21 cellular contexts compared by ENCODE assay signal in genomic region chr3:169091196-169091595, GRCh38.
A peak's percentile ranks its signal among the peaks of the same experiment; 100 is the strongest.
DNase-seq lines count a peak whose midpoint lies in the region; FAIRE-seq and TF ChIP-seq lines count a peak whose summit lies in the region.
"Had no signal": no experiment of that assay in that cellular context is flagged by ENCODE, and none has a peak within 500 bp of the region (broad histone marks: within the 10 kb centered on the region; RNA-seq: fewer than 3 reads in every experiment).

No MANE protein-coding gene starts in this region.

- TF ChIP-seq CTCF in A673 (conservative IDR thresholded peaks at IDR 0.05; ENCODE audit: low read depth, low read length) (no peak), stomach (IDR thresholded peaks at IDR 0.05) (no peak)

- intact Hi-C loops in A673 (cut with micrococcal nuclease; ENCODE audit: unreplicated experiment): no loop called here
- intact Hi-C loops in stomach (cut with DNase I; ENCODE audit: low total_unique reads): no loop called here

- CTCF ChIA-PET in A673 (lab: Charles Lee): no interaction called here

- no TSS peak for BruUV-seq in A673 (replicated peaks; lab: Mats Ljungman, UMichigan)

- H3K27ac ChIP-seq in A673 (ENCODE audit: low read depth, low read length, poor library complexity, severe bottlenecking): no peak overlapping the region
- no peak overlapping the region for H3K27ac ChIP-seq in stomach
- H3K27ac ChIP-seq: coronary artery, esophagus muscularis mucosa, lower lobe of right lung, SK-N-MC, thyroid gland had no signal

- H3K27me3 ChIP-seq in A673 (replicated peaks; ENCODE audit: insufficient read depth, low read depth, low read length, poor library complexity) (peaks cover 67% of the 10 kb centered on the region), adipocyte (replicated peaks; ENCODE audit: control insufficient read depth, insufficient read depth, low read length) (no peaks in the 10 kb centered on the region), stomach (no peaks in the 10 kb centered on the region)
- H3K27me3 ChIP-seq: esophagus muscularis mucosa, thyroid gland had no signal

- H3K9ac ChIP-seq in adipocyte (ENCODE audit: low read length): no peak overlapping the region

- POLR2A ChIA-PET in A673 (lab: Charles Lee; ENCODE audit: low non-redundant PET): no interaction called here

- H3K4me3 ChIP-seq in A673 (ENCODE audit: low read depth, low read length, poor library complexity, severe bottlenecking) (no peak overlapping the region), adipocyte (ENCODE audit: low read length) (peak overlapping the region; percentile 36), stomach (no peak overlapping the region)
- H3K4me3 ChIP-seq: coronary artery, esophagus muscularis mucosa, lower lobe of right lung, SK-N-MC, thyroid gland had no signal

- peak; percentile 62 for FAIRE-seq in H54 (lab: Jason Lieb, UNC)
- FAIRE-seq: GM18507, HepG2 had no signal

- no peaks in the 10 kb centered on the region for H3K4me1 ChIP-seq in A673 (ENCODE audit: insufficient read depth, low read length, poor library complexity, severe bottlenecking)
- H3K4me1 ChIP-seq in adipocyte (ENCODE audit: control insufficient read depth, insufficient read depth, low read length): peaks cover 20% of the 10 kb centered on the region
- peaks cover 0 to 42% (median 15%) of the 10 kb centered on the region in 4 donors for H3K4me1 ChIP-seq in stomach
- H3K4me1 ChIP-seq: Caco-2, lower lobe of right lung, thyroid gland had no signal

- WGBS in stomach, 5 donors: 35 to 61% (median 46%) methylated on average over 2 of the region's 2 CpGs

- no peaks in the 10 kb centered on the region for H3K9me3 ChIP-seq in A673 (ENCODE audit: low read depth, low read length, poor library complexity, severe bottlenecking)
- H3K9me3 ChIP-seq in adipocyte (ENCODE audit: control insufficient read depth, low read length): no peaks in the 10 kb centered on the region
- H3K9me3 ChIP-seq in stomach: no peaks in the 10 kb centered on the region
- H3K9me3 ChIP-seq: Caco-2, esophagus muscularis mucosa, lower lobe of right lung, thyroid gland had no signal

- H3K36me3 ChIP-seq in A673 (ENCODE audit: insufficient read depth, low read length, poor library complexity, severe bottlenecking) (no peaks in the 10 kb centered on the region), adipocyte (ENCODE audit: control insufficient read depth, insufficient read depth, low read length, severe bottlenecking) (no peaks in the 10 kb centered on the region), stomach (peaks cover 25 to 70% (median 59%) of the 10 kb centered on the region in 4 donors)
- H3K36me3 ChIP-seq: thyroid gland had no signal

- no peak for TF ChIP-seq EP300 in stomach (IDR thresholded peaks at IDR 0.05)

- DNase-seq in A673 (ENCODE audit: low spot score): peak; percentile 13
- no peak for DNase-seq in H54 (ENCODE audit: insufficient read length, low spot score)
- DNase-seq in adipocyte (ENCODE audit: low read depth): peak; percentile 87
- peak; percentile 84 for DNase-seq in fibroblast of peridontal ligament (ENCODE audit: extremely low read depth)
- no peak for DNase-seq in occipital lobe (lab: John Stamatoyannopoulos, UW)
- no peak for DNase-seq in NCI-H1105 treated with DMSO at 0.1 percent for 48 hours (lab: John Stamatoyannopoulos, UW)
- DNase-seq in stomach: no peak
- no peak for DNase-seq in stimulated activated CD8-positive, alpha-beta memory T cell treated with anti-CD3 and anti-CD28 coated beads, Interleukin-4, amount 100 ng/mL, for 48 hours
- DNase-seq: activated CD8-positive, alpha-beta T cell treated with anti-CD3 and anti-CD28 coated beads for 36 hours; activated naive CD8-positive, alpha-beta T cell treated with anti-CD3 and anti-CD28 coated beads, Interleukin-2, amount 50 U/mL, for 24 hours; Caco-2; lower lobe of right lung; NCI-H1417; NCI-H2227 treated with DMSO at 0.1 percent for 48 hours; stimulated activated CD4-positive, alpha-beta T cell treated with anti-CD3 and anti-CD28 coated beads, Interleukin-2, amount 100 ng/mL, for 24 hours; thyroid gland had no signal

- TF ChIP-seq POLR2A in H54 (IDR thresholded peaks at IDR 0.05; ENCODE audit: low read depth, low read length) (no peak), stomach (IDR thresholded peaks at IDR 0.05) (no peak)

Comparison
In these comparisons a context has a peak if more than half of its experiments do, and no peak if none do; other contexts are left out.
1. DNase-seq: peak in A673 (single experiment), adipocyte (single experiment) and fibroblast of peridontal ligament (single experiment); none in H54 (single experiment), occipital lobe (single experiment), NCI-H1105 treated with DMSO at 0.1 percent for 48 hours (single experiment), stomach (single experiment) and stimulated activated CD8-positive, alpha-beta memory T cell treated with anti-CD3 and anti-CD28 coated beads, Interleukin-4, amount 100 ng/mL, for 48 hours (single experiment).